23 cellular contexts compared by ENCODE assay signal in the genomic region with DNA sequence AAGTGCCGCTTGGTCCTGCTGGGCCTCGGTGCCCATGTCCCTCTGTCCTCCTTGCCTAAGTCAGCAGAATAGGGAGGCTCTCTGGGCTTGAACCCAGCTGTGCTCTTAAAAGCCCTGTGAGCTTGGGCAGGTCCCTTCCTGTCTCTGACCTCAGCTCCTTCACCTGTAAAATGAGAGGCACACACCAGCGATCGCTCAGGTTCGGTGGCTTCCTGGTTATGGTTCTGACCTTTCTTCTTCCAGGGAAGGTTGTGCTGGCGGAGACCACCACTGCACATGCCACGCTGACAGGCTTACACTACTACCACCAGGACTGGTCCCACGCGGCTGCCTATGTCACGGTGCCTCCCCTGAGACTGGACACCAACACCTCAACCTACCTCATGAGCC.
"Had no signal": no experiment of that assay in that cellular context is flagged by ENCODE, and none has a peak within 500 bp of the region (broad histone marks: within the 10 kb centered on the region; RNA-seq: fewer than 3 reads in every experiment).

No MANE protein-coding gene starts in this region.

- H3K36me3 Mint-ChIP-seq: activated naive CD4-positive, alpha-beta T cell treated with anti-CD3 and anti-CD28 coated beads, Interleukin-2, amount 50 U/mL, for 72 hours had no signal

- DNase-seq: activated B cell treated with CpG ODN at 0.5 μM for 24 hours; activated CD4-positive, alpha-beta T cell treated with anti-CD3 and anti-CD28 coated beads for 1 hour; activated CD4-positive, alpha-beta T cell treated with anti-CD3 and anti-CD28 coated beads, Interleukin-2, amount 10 ng/mL, durations not matched to agents 24 days and 14 days; activated CD4-positive, alpha-beta T cell treated with anti-CD3 and anti-CD28 coated beads, Interleukin-2, amount 50 U/mL, for 48 hours; activated naive CD8-positive, alpha-beta T cell treated with anti-CD3 and anti-CD28 coated beads, Interleukin-2, amount 50 U/mL, for 24 hours; activated T-cell treated with anti-CD3 and anti-CD28 coated beads, Interleukin-2, amount 50 U/mL, for 1 hour; amniotic stem cell; body of pancreas; Kasumi-1; KBM-7; NCI-H1105 treated with DMSO at 0.1 percent for 48 hours; NCI-H1436 treated with DMSO at 0.1 percent for 48 hours; NCI-H187 treated with DMSO at 0.1 percent for 48 hours; NCI-H2081 treated with DMSO at 0.1 percent for 48 hours; NCI-H446; NCI-H524; PC-3; SIG-M5; T-helper 2 cell; T1000 had no signal

- H3K4me1 ChIP-seq: ascending aorta, body of pancreas had no signal

- H3K4me3 Mint-ChIP-seq: activated B cell treated with CpG ODN at 0.5 μM for 24 hours; activated CD4-positive, alpha-beta T cell treated with anti-CD3 and anti-CD28 coated beads, Interleukin-2, amount 10 ng/mL, durations not matched to agents 24 days and 14 days; activated naive CD8-positive, alpha-beta T cell treated with anti-CD3 and anti-CD28 coated beads, Interleukin-2, amount 50 U/mL, for 24 hours; central memory CD8-positive, alpha-beta T cell had no signal

- H3K27ac Mint-ChIP-seq: activated B cell treated with CpG ODN at 0.5 μM for 24 hours; activated CD4-positive, alpha-beta T cell treated with anti-CD3 and anti-CD28 coated beads, Interleukin-2, amount 10 ng/mL, durations not matched to agents 24 days and 14 days; activated naive CD4-positive, alpha-beta T cell treated with anti-CD3 and anti-CD28 coated beads, Interleukin-2, amount 50 U/mL, for 72 hours; activated naive CD8-positive, alpha-beta T cell treated with anti-CD3 and anti-CD28 coated beads, Interleukin-2, amount 50 U/mL, for 24 hours had no signal

- H3K4me3 ChIP-seq: ascending aorta, body of pancreas had no signal

- H3K27me3 ChIP-seq: ascending aorta, body of pancreas had no signal

- H3K36me3 ChIP-seq: ascending aorta had no signal

- H3K4me1 Mint-ChIP-seq: activated B cell treated with CpG ODN at 0.5 μM for 24 hours; activated CD4-positive, alpha-beta T cell treated with anti-CD3 and anti-CD28 coated beads, Interleukin-2, amount 10 ng/mL, durations not matched to agents 24 days and 14 days; activated naive CD8-positive, alpha-beta T cell treated with anti-CD3 and anti-CD28 coated beads, Interleukin-2, amount 50 U/mL, for 24 hours; central memory CD8-positive, alpha-beta T cell had no signal

- H3K27ac ChIP-seq: ascending aorta, body of pancreas had no signal

- H3K9me3 ChIP-seq: ascending aorta, body of pancreas had no signal

- H3K9me3 Mint-ChIP-seq: activated B cell treated with CpG ODN at 0.5 μM for 24 hours; activated CD4-positive, alpha-beta T cell treated with anti-CD3 and anti-CD28 coated beads, Interleukin-2, amount 10 ng/mL, durations not matched to agents 24 days and 14 days; activated naive CD4-positive, alpha-beta T cell treated with anti-CD3 and anti-CD28 coated beads, Interleukin-2, amount 50 U/mL, for 72 hours; activated naive CD8-positive, alpha-beta T cell treated with anti-CD3 and anti-CD28 coated beads, Interleukin-2, amount 50 U/mL, for 24 hours; central memory CD8-positive, alpha-beta T cell had no signal

- ATAC-seq: activated naive CD4-positive, alpha-beta T cell treated with anti-CD3 and anti-CD28 coated beads, Interleukin-2, amount 50 U/mL, for 72 hours; activated naive CD8-positive, alpha-beta T cell treated with anti-CD3 and anti-CD28 coated beads, Interleukin-2, amount 50 U/mL, for 24 hours; body of pancreas; PC-3 had no signal
